8 cellular contexts compared by ENCODE assay signal in the genomic region with DNA sequence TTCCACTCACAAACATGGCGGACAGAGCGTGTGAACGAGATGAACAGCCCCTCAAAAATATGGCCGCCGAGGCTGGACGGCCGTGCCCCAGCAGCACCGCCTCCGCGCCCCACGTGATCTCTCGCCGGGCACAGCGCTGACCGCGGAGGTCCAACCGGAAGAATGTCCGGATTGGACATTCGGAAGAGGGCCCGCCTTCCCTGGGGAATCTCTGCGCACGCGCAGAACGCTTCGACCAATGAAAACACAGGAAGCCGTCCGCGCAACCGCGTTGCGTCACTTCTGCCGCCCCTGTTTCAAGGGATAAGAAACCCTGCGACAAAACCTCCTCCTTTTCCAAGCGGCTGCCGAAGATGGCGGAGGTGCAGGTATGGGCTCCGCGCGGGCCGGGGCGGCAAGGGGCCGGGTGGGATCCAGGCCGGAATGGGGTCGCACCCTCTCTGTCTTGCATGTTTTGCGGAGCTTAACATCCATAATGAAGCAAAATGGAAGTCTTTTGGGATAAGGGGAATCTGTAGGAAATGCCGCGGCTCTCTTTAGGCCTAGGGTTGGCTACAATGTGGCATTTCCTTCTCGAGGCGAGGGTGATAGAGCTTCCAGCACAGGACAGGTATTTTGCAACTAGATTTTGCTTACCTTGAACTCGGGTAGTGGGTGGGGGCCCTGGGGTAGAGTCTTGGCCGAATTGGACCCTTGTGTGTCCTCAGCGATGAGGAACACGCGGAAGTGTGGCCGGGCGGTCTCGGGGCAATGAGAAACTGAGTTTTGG. TPM values are rescaled to one million over a fixed set of nuclear protein-coding genes. Genes with fewer than 3 reads are reported as not detected.
DNase-seq lines count a peak whose midpoint lies in the region; ATAC-seq and TF ChIP-seq lines count a peak whose summit lies in the region.

RPL13A (plus strand) TSS at position 332 of the 769 bp plus-strand sequence; CDS start at position 354, 22 bp downstream.

- peaks cover 35% of the 10 kb centered on the region for H3K36me3 ChIP-seq in H7 (replicated peaks; ENCODE audit: control insufficient read depth, insufficient read depth, low read length)

- H3K4me3 ChIP-seq in H7 (ENCODE audit: insufficient read depth, low read depth, low read length), result peak within 1 kb of the TSS; percentile 82
- peak within 1 kb of the TSS; percentile 100 for H3K4me3 ChIP-seq in fibroblast of pulmonary artery (replicated peaks; ENCODE audit: low read depth, low read length)

- H3K27me3 ChIP-seq in H7 (ENCODE audit: control insufficient read depth, insufficient read depth, low read length), result no peaks in the 10 kb centered on the region

- peak within 1 kb of the TSS; percentile 96 to 99 for H3K27ac Mint-ChIP-seq in natural killer cell treated with Interleukin-12 subunit alpha and Interleukin-12 subunit beta and Interleukin-15 and Interleukin-18, amount 100 ng/mL, for 72 hours

- peak; percentile 97 to 98 for ATAC-seq in natural killer cell treated with Interleukin-12 subunit alpha and Interleukin-12 subunit beta and Interleukin-15 and Interleukin-18, amount 100 ng/mL, for 72 hours
- ATAC-seq in stimulated activated naive CD8-positive, alpha-beta T cell treated with anti-CD3 and anti-CD28 coated beads, Interleukin-15, Interleukin-2, amounts not matched to agents 100 U/mL and 50 U/mL, for 24 hours, result peak; percentile 88

- peak; percentile 100 for DNase-seq in ELF-1 (ENCODE audit: low read depth, low spot score)
- peak; percentile 99 for DNase-seq in H7
- peak; percentile 99 for DNase-seq in M059J (ENCODE audit: low read depth)
- DNase-seq in SHP77 (lab: John Stamatoyannopoulos, UW), result peak; percentile 98
- peak; percentile 99 for DNase-seq in activated effector memory CD4-positive, alpha-beta T cell treated with Interleukin-2 at 50 U/mL for 16 hours
- peak; percentile 100 for DNase-seq in fibroblast of pulmonary artery (ENCODE audit: low read depth)
- DNase-seq in natural killer cell treated with Interleukin-12 subunit alpha and Interleukin-12 subunit beta and Interleukin-15 and Interleukin-18, amount 100 ng/mL, for 72 hours (ENCODE audit: low spot score), result peak; percentile 100
- peak; percentile 100 for DNase-seq in stimulated activated naive CD8-positive, alpha-beta T cell treated with anti-CD3 and anti-CD28 coated beads, Interleukin-15, Interleukin-2, amounts not matched to agents 100 U/mL and 50 U/mL, for 24 hours

- H3K4me1 Mint-ChIP-seq in natural killer cell treated with Interleukin-12 subunit alpha and Interleukin-12 subunit beta and Interleukin-15 and Interleukin-18, amount 100 ng/mL, for 72 hours (ENCODE audit: low read depth in 2 of 2), result peaks cover 35 to 38% of the 10 kb centered on the region in 2 donors

- no peaks in the 10 kb centered on the region for H3K9me3 Mint-ChIP-seq in natural killer cell treated with Interleukin-12 subunit alpha and Interleukin-12 subunit beta and Interleukin-15 and Interleukin-18, amount 100 ng/mL, for 72 hours

- TF ChIP-seq CTCF in fibroblast of pulmonary artery (IDR thresholded peaks at IDR 0.05; ENCODE audit: low read length, missing control alignments), result no peak

- H3K27me3 Mint-ChIP-seq in natural killer cell treated with Interleukin-12 subunit alpha and Interleukin-12 subunit beta and Interleukin-15 and Interleukin-18, amount 100 ng/mL, for 72 hours, result no peaks in the 10 kb centered on the region

- H3K4me3 Mint-ChIP-seq in natural killer cell treated with Interleukin-12 subunit alpha and Interleukin-12 subunit beta and Interleukin-15 and Interleukin-18, amount 100 ng/mL, for 72 hours, result peak within 1 kb of the TSS; percentile 98

- peaks cover 24% of the 10 kb centered on the region for H3K36me3 Mint-ChIP-seq in natural killer cell treated with Interleukin-12 subunit alpha and Interleukin-12 subunit beta and Interleukin-15 and Interleukin-18, amount 100 ng/mL, for 72 hours

RNA-seq across cellular contexts. Expression of gene RPL13A, which starts in this region (rescaled TPM):
- 4,136 and 6,335 TPM in 2 replicates for total RNA-seq in H7 (2014; rRNA removed; shearing (Covaris generic))
- 1,082 and 1,258 TPM in 2 replicates for total RNA-seq in M059J (2014; rRNA removed; shearing (Covaris generic))
- 1,000 to 10,000 TPM; 1,861 to 2,042 TPM for total RNA-seq in natural killer cell treated with Interleukin-12 subunit alpha and Interleukin-12 subunit beta and Interleukin-15 and Interleukin-18, amount 100 ng/mL, for 72 hours

Comparison
In these comparisons a context has a peak if more than half of its experiments do, and no peak if none do; other contexts are left out.
1. Peak in every context shown above with its lines: DNase-seq, ATAC-seq and H3K4me3 ChIP-seq.